ENCODE assay signal across 22 cellular contexts in the genomic region with DNA sequence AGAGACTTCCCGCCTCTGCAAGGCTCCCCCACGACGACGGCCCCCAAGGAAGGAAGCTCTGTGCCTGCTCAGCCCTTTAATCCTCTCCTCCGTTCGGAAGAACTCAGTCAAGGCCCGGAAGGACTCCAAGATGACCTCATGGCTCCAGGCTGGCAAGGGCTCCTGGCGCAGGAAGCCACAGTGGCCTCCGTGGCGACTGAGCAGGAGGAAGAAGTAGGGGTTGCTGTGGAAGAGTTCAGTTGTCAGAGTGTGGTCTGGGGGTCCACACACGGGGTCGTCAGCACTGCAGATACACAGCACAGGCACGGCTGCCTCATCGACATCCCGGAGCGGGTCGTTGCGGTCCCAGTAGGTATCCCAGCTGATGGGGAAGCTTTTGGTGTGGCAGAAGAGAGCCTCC. TPM values are rescaled to one million over a fixed set of nuclear protein-coding genes. Genes with fewer than 3 reads are reported as not detected.
DNase-seq lines count a peak whose midpoint lies in the region; ATAC-seq and TF ChIP-seq lines count a peak whose summit lies in the region.
"Had no signal": no experiment of that assay in that cellular context is flagged by ENCODE, and none has a peak within 500 bp of the region (broad histone marks: within the 10 kb centered on the region; RNA-seq: fewer than 3 reads in every experiment).

No MANE protein-coding gene starts in this region.

- H3K4me1 ChIP-seq in mucosa of rectum (ENCODE audit: control insufficient read depth in 2 of 2, insufficient read depth in 2 of 2, low read length in 2 of 2) (peaks cover 19 to 30% of the 10 kb centered on the region in 2 donors), suprapubic skin (peaks cover 32% of the 10 kb centered on the region), right lobe of liver (peaks cover 0 to 42% (median 2%) of the 10 kb centered on the region in 4 donors)

- no peak for TF ChIP-seq EP300 in suprapubic skin (IDR thresholded peaks at IDR 0.05)

- ATAC-seq in right lobe of liver = no peak
- ATAC-seq: left cardiac atrium, pancreas had no signal

- H3K36me3 ChIP-seq in mucosa of rectum (ENCODE audit: control insufficient read depth in 2 of 2, insufficient read depth in 2 of 2, low read length in 2 of 2) (peaks cover 5 to 16% of the 10 kb centered on the region in 2 donors), suprapubic skin (peaks cover 7% of the 10 kb centered on the region), right lobe of liver (peaks cover 0 to 18% (median 8%) of the 10 kb centered on the region in 4 donors)

- no peaks in the 10 kb centered on the region for H3K27me3 Mint-ChIP-seq in activated CD4-positive, alpha-beta T cell treated with anti-CD3 and anti-CD28 coated beads, Interleukin-2, amount 10 ng/mL, durations not matched to agents 24 days and 14 days
- H3K27me3 Mint-ChIP-seq in chondrocyte (ENCODE audit: low read depth) = no peaks in the 10 kb centered on the region

- H3K4me1 Mint-ChIP-seq in activated CD4-positive, alpha-beta T cell treated with anti-CD3 and anti-CD28 coated beads, Interleukin-2, amount 10 ng/mL, durations not matched to agents 24 days and 14 days = peaks cover 27% of the 10 kb centered on the region
- H3K4me1 Mint-ChIP-seq in chondrocyte (ENCODE audit: low read depth) = peaks cover 7% of the 10 kb centered on the region

- TF ChIP-seq POLR2A in suprapubic skin (IDR thresholded peaks at IDR 0.05) (no peak), right lobe of liver (IDR thresholded peaks at IDR 0.05) (no peak)

- 87% methylated on average over 18 of the region's 18 CpGs for WGBS in suprapubic skin
- 68% methylated on average over 8 of the region's 18 CpGs for WGBS in right lobe of liver (ENCODE audit: insufficient coverage, low coverage, low lambda C conversion rate, missing lambda C conversion rate)

- H3K4me3 ChIP-seq in mucosa of rectum (ENCODE audit: low read length in 2 of 2) = no peak overlapping the region
- H3K4me3 ChIP-seq in suprapubic skin = no peak overlapping the region
- no peak overlapping the region for H3K4me3 ChIP-seq in right lobe of liver
- H3K4me3 ChIP-seq: pancreas had no signal

- DNase-seq in activated CD4-positive, alpha-beta T cell treated with anti-CD3 and anti-CD28 coated beads, Interleukin-2, amount 10 ng/mL, durations not matched to agents 24 days and 14 days = no peak
- no peak for DNase-seq in activated CD4-positive, alpha-beta T cell treated with anti-CD3 and anti-CD28 coated beads for 48 hours
- DNase-seq in chondrocyte (ENCODE audit: low spot score) = peak; percentile 60
- peak; percentile 53 to 66 for DNase-seq in suprapubic skin (ENCODE audit: low spot score in 2 of 2)
- no peak for DNase-seq in T-helper 1 cell
- no peak for DNase-seq in NCI-H510A treated with DMSO at 0.1 percent for 48 hours (lab: John Stamatoyannopoulos, UW)
- no peak for DNase-seq in right lobe of liver
- DNase-seq: activated effector memory CD4-positive, alpha-beta T cell treated with anti-CD3 and anti-CD28 coated beads, Interleukin-2, amount 50 U/mL, for 16 hours; anterior cingulate cortex; DMS79 treated with DMSO at 0.1 percent for 48 hours; foreskin fibroblast; left cardiac atrium; NCI-H1436; NCI-H2171 treated with DMSO at 0.1 percent for 48 hours; NCI-H748 treated with DMSO at 0.1 percent for 48 hours; OCI-M1; SIG-M5; stimulated activated CD4-positive, alpha-beta T cell treated with anti-CD3 and anti-CD28 coated beads, Interleukin-2, amount 100 ng/mL, for 48 hours had no signal

- H3K9me3 Mint-ChIP-seq in activated CD4-positive, alpha-beta T cell treated with anti-CD3 and anti-CD28 coated beads, Interleukin-2, amount 10 ng/mL, durations not matched to agents 24 days and 14 days = no peaks in the 10 kb centered on the region
- H3K9me3 Mint-ChIP-seq in chondrocyte (ENCODE audit: low read depth) = no peaks in the 10 kb centered on the region

- H3K9me3 ChIP-seq in mucosa of rectum (ENCODE audit: control insufficient read depth in 2 of 2, low read length in 2 of 2) = no peaks in the 10 kb centered on the region
- H3K9me3 ChIP-seq in suprapubic skin = no peaks in the 10 kb centered on the region
- no peaks in the 10 kb centered on the region for H3K9me3 ChIP-seq in right lobe of liver
- H3K9me3 ChIP-seq: pancreas had no signal

- no peak for TF ChIP-seq CTCF in chondrocyte (IDR thresholded peaks at IDR 0.05)
- TF ChIP-seq CTCF in suprapubic skin (IDR thresholded peaks at IDR 0.05) = no peak
- TF ChIP-seq CTCF in right lobe of liver (IDR thresholded peaks at IDR 0.05) = no peak

- H3K27ac ChIP-seq in mucosa of rectum (ENCODE audit: low read depth in 2 of 2, low read length in 2 of 2) (peak overlapping the region; percentile 24 to 38), suprapubic skin (no peak overlapping the region), right lobe of liver (peak overlapping the region in 1 of 3 donors; percentile 36)
- H3K27ac ChIP-seq: 22Rv1, C4-2B had no signal

- H3K4me3 Mint-ChIP-seq in activated CD4-positive, alpha-beta T cell treated with anti-CD3 and anti-CD28 coated beads, Interleukin-2, amount 10 ng/mL, durations not matched to agents 24 days and 14 days = no peak overlapping the region
- no peak overlapping the region for H3K4me3 Mint-ChIP-seq in chondrocyte (ENCODE audit: unreplicated experiment)

- H3K9ac ChIP-seq in mucosa of rectum (ENCODE audit: low read depth in 1 of 2, low read length in 2 of 2) = no peak overlapping the region

- H3K27ac Mint-ChIP-seq in activated CD4-positive, alpha-beta T cell treated with anti-CD3 and anti-CD28 coated beads, Interleukin-2, amount 10 ng/mL, durations not matched to agents 24 days and 14 days = peak overlapping the region; percentile 41
- no peak overlapping the region for H3K27ac Mint-ChIP-seq in chondrocyte (ENCODE audit: unreplicated experiment)

- intact Hi-C loops in activated CD4-positive, alpha-beta T cell treated with anti-CD3 and anti-CD28 coated beads, Interleukin-2, amount 10 ng/mL, durations not matched to agents 24 days and 14 days (cut with micrococcal nuclease) = loop anchor here (10.0 kb wide), 1 partner anchor 188 kb away; no protein-coding TSS in a partner anchor
- intact Hi-C loops in right lobe of liver (cut with DNase I) = no loop called here

- peaks cover 50% of the 10 kb centered on the region for H3K36me3 Mint-ChIP-seq in activated CD4-positive, alpha-beta T cell treated with anti-CD3 and anti-CD28 coated beads, Interleukin-2, amount 10 ng/mL, durations not matched to agents 24 days and 14 days (ENCODE audit: low read depth)
- H3K36me3 Mint-ChIP-seq in chondrocyte (ENCODE audit: low read depth) = peaks cover 8% of the 10 kb centered on the region

- no peaks in the 10 kb centered on the region for H3K27me3 ChIP-seq in mucosa of rectum (ENCODE audit: control insufficient read depth in 2 of 2, insufficient read depth in 2 of 2, low read length in 2 of 2)
- no peaks in the 10 kb centered on the region for H3K27me3 ChIP-seq in suprapubic skin
- no peaks in the 10 kb centered on the region for H3K27me3 ChIP-seq in right lobe of liver
- H3K27me3 ChIP-seq: pancreas had no signal

RNA-seq across cellular contexts. Expression of a gene that starts 4.2 kb away (rescaled TPM):
- total RNA-seq in activated CD4-positive, alpha-beta T cell treated with anti-CD3 and anti-CD28 coated beads, Interleukin-2, amount 10 ng/mL, durations not matched to agents 24 days and 14 days = 20.0 and 20.1 TPM in 2 replicates
- total RNA-seq in chondrocyte (10.2 to 16.7 TPM (median 11.7 TPM) in 3 replicates), suprapubic skin (10 to 100 TPM in 1 of 4 donors, 1 to 10 TPM in 3; 7.2 to 11.0 (median 7.9) TPM), right lobe of liver (10 to 100 TPM in 5 of 6 experiments, 1 to 10 TPM in 1; 7.8 to 27.1 (median 13.7) TPM)

RNA-seq across cellular contexts. Expression of a gene that starts 5.9 kb away (rescaled TPM):
- total RNA-seq in activated CD4-positive, alpha-beta T cell treated with anti-CD3 and anti-CD28 coated beads, Interleukin-2, amount 10 ng/mL, durations not matched to agents 24 days and 14 days = 69.7 and 77.9 TPM in 2 replicates
- 44.6 to 49.8 TPM (median 48.3 TPM) in 3 replicates for total RNA-seq in chondrocyte
- 10 to 100 TPM; 31.6 to 45.9 (median 40.3) TPM for total RNA-seq in suprapubic skin
- total RNA-seq in right lobe of liver = 10 to 100 TPM; 16.8 to 52.4 (median 38.4) TPM

RNA-seq across cellular contexts. Expression of a gene that starts 26.8 kb away (rescaled TPM):
- 91.3 and 91.4 TPM in 2 replicates for total RNA-seq in activated CD4-positive, alpha-beta T cell treated with anti-CD3 and anti-CD28 coated beads, Interleukin-2, amount 10 ng/mL, durations not matched to agents 24 days and 14 days
- total RNA-seq in chondrocyte (32.1 to 37.7 TPM (median 35.7 TPM) in 3 replicates), suprapubic skin (100 to 1,000 TPM in 2 of 4 donors, 10 to 100 TPM in 2; 66.7 to 103 (median 90.4) TPM), right lobe of liver (10 to 100 TPM in 2 of 6 experiments, 1 to 10 TPM in 4; 7.1 to 15.9 (median 8.7) TPM)

RNA-seq across cellular contexts. Expression of a gene that starts 30.3 kb away (rescaled TPM):
- 43.1 and 49.8 TPM in 2 replicates for total RNA-seq in activated CD4-positive, alpha-beta T cell treated with anti-CD3 and anti-CD28 coated beads, Interleukin-2, amount 10 ng/mL, durations not matched to agents 24 days and 14 days
- total RNA-seq in chondrocyte = 21.6 to 27.1 TPM (median 24.5 TPM) in 3 replicates
- 10 to 100 TPM in 3 of 4 donors, 1 to 10 TPM in 1; 9.0 to 16.5 (median 10.8) TPM for total RNA-seq in suprapubic skin
- 1 to 10 TPM in 1 of 6 experiments, under 1 TPM in 5; 0.37 to 1.6 (median 0.88) TPM for total RNA-seq in right lobe of liver

Comparison
In these comparisons a context has a peak if more than half of its experiments do, and no peak if none do; other contexts are left out.
1. DNase-seq: peak in chondrocyte (single experiment) and suprapubic skin (2 of 2); none in activated CD4-positive, alpha-beta T cell treated with anti-CD3 and anti-CD28 coated beads, Interleukin-2, amount 10 ng/mL, durations not matched to agents 24 days and 14 days (single experiment), activated CD4-positive, alpha-beta T cell treated with anti-CD3 and anti-CD28 coated beads for 48 hours (single experiment), T-helper 1 cell (0 of 5), NCI-H510A treated with DMSO at 0.1 percent for 48 hours (single experiment) and right lobe of liver (0 of 3).